Comparison of ENCODE assay signal across 8 cellular contexts in genomic region chr19:16587031-16588023, GRCh38. TPM values are rescaled to one million over a fixed set of nuclear protein-coding genes. Genes with fewer than 3 reads are reported as not detected.
DNase-seq lines count a peak whose midpoint lies in the region; ATAC-seq, FAIRE-seq and TF ChIP-seq lines count a peak whose summit lies in the region.

No MANE protein-coding gene starts in this region.

- H3K9me2 ChIP-seq in MM.1S (replicated peaks; ENCODE audit: insufficient read depth, low read length) = no peaks in the 10 kb centered on the region

- peak; percentile 15 for ATAC-seq in activated CD8-positive, alpha-beta T cell treated with anti-CD3 and anti-CD28 coated beads for 36 hours
- ATAC-seq in GM21825 (IDR thresholded peaks at IDR 0.05; ENCODE audit: unreplicated experiment) (no peak), GM21381 (IDR thresholded peaks at IDR 0.05; ENCODE audit: unreplicated experiment) (no peak)

- DNase-seq in CD1c-positive myeloid dendritic cell (ENCODE audit: extremely low spot score) (peak; percentile 90), MM.1S (peak; percentile 62), endothelial cell of umbilical vein (ENCODE audit: low read depth, low spot score) (no peak), osteocyte (ENCODE audit: extremely low spot score, unreplicated experiment) (no peak), mucosa of gallbladder (ENCODE audit: low spot score) (no peak)
- DNase-seq in activated CD8-positive, alpha-beta T cell treated with anti-CD3 and anti-CD28 coated beads for 36 hours = peak; percentile 80

- peaks cover 66% of the 10 kb centered on the region for H3F3A ChIP-seq in MM.1S (ENCODE audit: insufficient read depth, low read length)

- CTCF ChIA-PET in activated CD8-positive, alpha-beta T cell treated with anti-CD3 and anti-CD28 coated beads for 36 hours (lab: Charles Lee) = interaction anchor here (0.8 to 2.7 kb wide), 4 partner anchors 13 to 72 kb away, joined by 3 to 11 read pairs (median 4); no protein-coding TSS in a partner anchor
- CTCF ChIA-PET in endothelial cell of umbilical vein (lab: Charles Lee) = interaction anchor here (0.5 to 2.4 kb wide), 11 partner anchors 10 to 103 kb away, joined by 3 to 10 read pairs (median 4); partner anchors contain the start of gene MED26

- H2AFZ ChIP-seq in MM.1S (ENCODE audit: low read length) (no peak overlapping the region), endothelial cell of umbilical vein (ENCODE audit: low read depth, low read length) (no peak overlapping the region)

- no peaks in the 10 kb centered on the region for H3K27me3 ChIP-seq in MM.1S (replicated peaks; ENCODE audit: insufficient read depth, low read length)
- no peaks in the 10 kb centered on the region for H3K27me3 ChIP-seq in endothelial cell of umbilical vein (ENCODE audit: control insufficient read depth in 2 of 2, insufficient read depth in 2 of 2, low read length in 2 of 2)

- H3K9ac ChIP-seq in MM.1S (ENCODE audit: low read length) (peak overlapping the region; percentile 100), endothelial cell of umbilical vein (replicated peaks; ENCODE audit: extremely low read depth, insufficient read depth, low read length) (no peak overlapping the region)

- H3K9me3 Mint-ChIP-seq in activated CD8-positive, alpha-beta T cell treated with anti-CD3 and anti-CD28 coated beads for 36 hours = no peaks in the 10 kb centered on the region
- H3K9me3 Mint-ChIP-seq in osteocyte (ENCODE audit: unreplicated experiment) = no peaks in the 10 kb centered on the region

- H3K9me1 ChIP-seq in endothelial cell of umbilical vein (replicated peaks; ENCODE audit: control insufficient read depth, extremely low read depth, insufficient read depth, low read length) = no peaks in the 10 kb centered on the region

- H3K4me3 ChIP-seq in MM.1S (ENCODE audit: low read length) (peak overlapping the region; percentile 89), endothelial cell of umbilical vein (replicated peaks in 1 of 3; ENCODE audit: insufficient read depth in 1 of 3, low read depth in 1 of 3, low read length in 3 of 3) (no peak overlapping the region)

- peak overlapping the region; percentile 87 for H3K4me3 Mint-ChIP-seq in activated CD8-positive, alpha-beta T cell treated with anti-CD3 and anti-CD28 coated beads for 36 hours
- H3K4me3 Mint-ChIP-seq in osteocyte (ENCODE audit: unreplicated experiment) = no peak overlapping the region

- H3K27ac ChIP-seq in MM.1S (ENCODE audit: low read length) (peak overlapping the region; percentile 99), endothelial cell of umbilical vein (ENCODE audit: insufficient read depth, low read depth, low read length) (no peak overlapping the region)

- intact Hi-C loops in activated CD8-positive, alpha-beta T cell treated with anti-CD3 and anti-CD28 coated beads for 36 hours (cut with micrococcal nuclease) = loop anchor here (2.0 kb wide), 1 partner anchor 39 kb away; no protein-coding TSS in a partner anchor
- intact Hi-C loops in endothelial cell of umbilical vein (cut with micrococcal nuclease) = no loop called here

- H3K9me3 ChIP-seq in MM.1S (replicated peaks; ENCODE audit: insufficient read depth, low read length) (no peaks in the 10 kb centered on the region), endothelial cell of umbilical vein (replicated peaks; ENCODE audit: control insufficient read depth, insufficient read depth, low read length) (no peaks in the 10 kb centered on the region)

- FAIRE-seq in endothelial cell of umbilical vein (lab: Jason Lieb, UNC) = no peak

- H4K20me1 ChIP-seq in MM.1S (ENCODE audit: insufficient read depth, low read length) (no peaks in the 10 kb centered on the region), endothelial cell of umbilical vein (replicated peaks; ENCODE audit: control insufficient read depth, extremely low read depth, insufficient read depth, low read length) (no peaks in the 10 kb centered on the region)

- H3K27me3 Mint-ChIP-seq in activated CD8-positive, alpha-beta T cell treated with anti-CD3 and anti-CD28 coated beads for 36 hours = no peaks in the 10 kb centered on the region
- H3K27me3 Mint-ChIP-seq in osteocyte (ENCODE audit: unreplicated experiment) = no peaks in the 10 kb centered on the region

- TF ChIP-seq CTCF in MM.1S (IDR thresholded peaks at IDR 0.05; ENCODE audit: low read length) (no peak), endothelial cell of umbilical vein (IDR thresholded peaks at IDR 0.05; ENCODE audit: extremely low read depth in 1 of 2, insufficient read depth in 1 of 2, low read depth in 1 of 2, low read length in 2 of 2) (no peak), osteocyte (IDR thresholded peaks at IDR 0.05) (no peak)
- no peak for TF ChIP-seq CTCF in activated CD8-positive, alpha-beta T cell treated with anti-CD3 and anti-CD28 coated beads for 36 hours (IDR thresholded peaks at IDR 0.05)

- dilution Hi-C loops in endothelial cell of umbilical vein (cut with MboI; ENCODE audit: extremely low pct_ligation_motif_present, low sequenced_read_pairs) = no loop called here

- TF ChIP-seq POLR2A in endothelial cell of umbilical vein (IDR thresholded peaks at IDR 0.05; ENCODE audit: low read depth, low read length) = no peak

- H3K79me2 ChIP-seq in MM.1S (ENCODE audit: low read length) (peaks cover 90% of the 10 kb centered on the region), endothelial cell of umbilical vein (ENCODE audit: control insufficient read depth, insufficient read depth, low read length) (peaks cover 81% of the 10 kb centered on the region)

- H3K4me2 ChIP-seq in MM.1S (ENCODE audit: low read depth, low read length) = peak overlapping the region; percentile 100
- peak overlapping the region; percentile 35 for H3K4me2 ChIP-seq in endothelial cell of umbilical vein (ENCODE audit: insufficient read depth, low read length)

- H3K4me1 ChIP-seq in MM.1S (ENCODE audit: low read length) (peaks cover 72% of the 10 kb centered on the region), endothelial cell of umbilical vein (ENCODE audit: control insufficient read depth, extremely low read depth, insufficient read depth, low read length) (peaks cover 39% of the 10 kb centered on the region)

- BruUV-seq in endothelial cell of umbilical vein (replicated peaks; lab: Mats Ljungman, UMichigan) = no TSS peak

- peak overlapping the region; percentile 74 for H3K27ac Mint-ChIP-seq in activated CD8-positive, alpha-beta T cell treated with anti-CD3 and anti-CD28 coated beads for 36 hours
- H3K27ac Mint-ChIP-seq in osteocyte (ENCODE audit: unreplicated experiment) = peak overlapping the region; percentile 50

- POLR2A ChIA-PET in activated CD8-positive, alpha-beta T cell treated with anti-CD3 and anti-CD28 coated beads for 36 hours (lab: Charles Lee) = interaction anchor here (0.7 to 7.5 kb wide), 13 partner anchors 14 to 149 kb away, joined by 3 to 93 read pairs (median 5); partner anchors contain the start of genes C19orf44, CALR3, MED26 and SLC35E1
- POLR2A ChIA-PET in endothelial cell of umbilical vein (lab: Charles Lee) = interaction anchor here (0.5 to 0.9 kb wide), 2 partner anchors 40 to 140 kb away, joined by 3 read pairs; no protein-coding TSS in a partner anchor

- peaks cover 86% of the 10 kb centered on the region for H3K4me1 Mint-ChIP-seq in activated CD8-positive, alpha-beta T cell treated with anti-CD3 and anti-CD28 coated beads for 36 hours (ENCODE audit: low read depth)
- H3K4me1 Mint-ChIP-seq in osteocyte (ENCODE audit: unreplicated experiment) = peaks cover 75% of the 10 kb centered on the region

- peaks cover 17% of the 10 kb centered on the region for H3K36me3 Mint-ChIP-seq in activated CD8-positive, alpha-beta T cell treated with anti-CD3 and anti-CD28 coated beads for 36 hours (ENCODE audit: low read depth)
- no peaks in the 10 kb centered on the region for H3K36me3 Mint-ChIP-seq in osteocyte (ENCODE audit: unreplicated experiment)

- H3K36me3 ChIP-seq in MM.1S (replicated peaks; ENCODE audit: insufficient read depth, low read length) (no peaks in the 10 kb centered on the region), endothelial cell of umbilical vein (ENCODE audit: control insufficient read depth in 2 of 2, extremely low read depth in 1 of 2, insufficient read depth in 2 of 2, low read length in 2 of 2) (no peaks in the 10 kb centered on the region)

RNA-seq across cellular contexts. Expression of gene SLC35E1, which starts 15.1 kb away (rescaled TPM):
- 10 to 100 TPM; 60.1 to 62.4 TPM for total RNA-seq in activated CD8-positive, alpha-beta T cell treated with anti-CD3 and anti-CD28 coated beads for 36 hours
- total RNA-seq in endothelial cell of umbilical vein (30.4 and 37.5 TPM in 2 replicates), osteocyte (49.8 and 55.5 TPM in 2 replicates), mucosa of gallbladder (43.0 TPM)
- 36.0 and 50.1 TPM in 2 replicates for polyA plus RNA-seq in endothelial cell of umbilical vein
- 25.5 and 26.0 TPM in 2 replicates for polyA plus RNA-seq in endothelial cell of umbilical vein (2011; cell fraction: cytosol; rRNA removed)
- 30.9 and 37.6 TPM in 2 replicates for polyA plus RNA-seq in endothelial cell of umbilical vein (2011; cell fraction: nucleus; rRNA removed)
- polyA plus RNA-seq in endothelial cell of umbilical vein (2012) = 30.9 and 32.8 TPM in 2 replicates
- 74.9 and 97.2 TPM in 2 replicates for polyA minus RNA-seq in endothelial cell of umbilical vein
- polyA minus RNA-seq in endothelial cell of umbilical vein (2011; cell fraction: cytosol; rRNA and poly(A)+ RNA removed) = 30.4 TPM
- 30.7 and 38.7 TPM in 2 replicates for polyA minus RNA-seq in endothelial cell of umbilical vein (2011; cell fraction: nucleus; rRNA and poly(A)+ RNA removed)

RNA-seq across cellular contexts. Expression of gene MED26, which starts 40.7 kb away (rescaled TPM):
- 10 to 100 TPM; 14.2 to 19.3 TPM for total RNA-seq in activated CD8-positive, alpha-beta T cell treated with anti-CD3 and anti-CD28 coated beads for 36 hours
- total RNA-seq in endothelial cell of umbilical vein (9.2 and 13.4 TPM in 2 replicates), osteocyte (9.5 and 15.4 TPM in 2 replicates), mucosa of gallbladder (8.3 TPM)
- polyA plus RNA-seq in endothelial cell of umbilical vein = 5.6 and 6.2 TPM in 2 replicates
- polyA plus RNA-seq in endothelial cell of umbilical vein (2011; cell fraction: cytosol; rRNA removed) = 4.1 and 5.0 TPM in 2 replicates
- 5.4 and 6.3 TPM in 2 replicates for polyA plus RNA-seq in endothelial cell of umbilical vein (2011; cell fraction: nucleus; rRNA removed)
- 3.9 and 5.4 TPM in 2 replicates for polyA plus RNA-seq in endothelial cell of umbilical vein (2012)
- polyA minus RNA-seq in endothelial cell of umbilical vein = 9.1 and 9.9 TPM in 2 replicates
- polyA minus RNA-seq in endothelial cell of umbilical vein (2011; cell fraction: cytosol; rRNA and poly(A)+ RNA removed) = 12.6 TPM
- polyA minus RNA-seq in endothelial cell of umbilical vein (2011; cell fraction: nucleus; rRNA and poly(A)+ RNA removed) = 8.5 and 12.1 TPM in 2 replicates

RNA-seq across cellular contexts. Expression of gene CHERP, which starts 45.1 kb away (rescaled TPM):
- 10 to 100 TPM; 57.5 to 59.6 TPM for total RNA-seq in activated CD8-positive, alpha-beta T cell treated with anti-CD3 and anti-CD28 coated beads for 36 hours
- total RNA-seq in endothelial cell of umbilical vein (53.9 and 54.5 TPM in 2 replicates), osteocyte (45.1 and 50.1 TPM in 2 replicates), mucosa of gallbladder (47.3 TPM)
- 8.9 and 10.6 TPM in 2 replicates for polyA plus RNA-seq in endothelial cell of umbilical vein
- 9.2 and 10.2 TPM in 2 replicates for polyA plus RNA-seq in endothelial cell of umbilical vein (2011; cell fraction: cytosol; rRNA removed)
- 33.7 and 36.8 TPM in 2 replicates for polyA plus RNA-seq in endothelial cell of umbilical vein (2011; cell fraction: nucleus; rRNA removed)
- 21.0 and 24.1 TPM in 2 replicates for polyA plus RNA-seq in endothelial cell of umbilical vein (2012)
- polyA minus RNA-seq in endothelial cell of umbilical vein = 10.4 and 13.1 TPM in 2 replicates
- 21.3 TPM for polyA minus RNA-seq in endothelial cell of umbilical vein (2011; cell fraction: cytosol; rRNA and poly(A)+ RNA removed)
- 23.6 and 33.1 TPM in 2 replicates for polyA minus RNA-seq in endothelial cell of umbilical vein (2011; cell fraction: nucleus; rRNA and poly(A)+ RNA removed)

Comparison
In these comparisons a context has a peak if more than half of its experiments do, and no peak if none do; other contexts are left out.
1. DNase-seq: peak in CD1c-positive myeloid dendritic cell (single experiment), MM.1S (single experiment) and activated CD8-positive, alpha-beta T cell treated with anti-CD3 and anti-CD28 coated beads for 36 hours (single experiment); none in endothelial cell of umbilical vein (single experiment), osteocyte (single experiment) and mucosa of gallbladder (single experiment).